Comparison of ENCODE assay signal across 2 cellular contexts in the genomic region with DNA sequence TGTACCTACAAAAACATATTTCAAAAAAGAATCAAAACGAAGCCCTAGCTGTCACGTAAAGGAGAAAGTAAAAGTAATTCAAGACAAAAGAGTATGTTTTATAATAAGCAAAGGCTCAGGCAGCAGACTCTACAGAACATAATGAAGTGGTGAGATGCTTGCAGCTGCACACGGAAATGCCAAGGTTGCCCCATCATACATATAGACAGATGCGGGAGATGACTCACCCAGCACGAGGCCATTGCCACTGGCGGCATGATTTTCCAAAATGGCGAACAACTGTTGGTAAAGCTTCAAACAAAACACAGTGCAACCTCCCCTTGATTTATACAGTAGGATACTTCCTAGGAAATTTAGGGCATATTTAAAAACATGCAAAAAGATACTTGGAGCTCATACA.
TF ChIP-seq lines count a peak whose summit lies in the region.

No MANE protein-coding gene starts in this region.

TF ChIP-seq in SK-N-SH, 30 proteins besides CTCF, POLR2A, EP300 and RAD21 (continued from another document):
- TF ChIP-seq, protein P1, sequence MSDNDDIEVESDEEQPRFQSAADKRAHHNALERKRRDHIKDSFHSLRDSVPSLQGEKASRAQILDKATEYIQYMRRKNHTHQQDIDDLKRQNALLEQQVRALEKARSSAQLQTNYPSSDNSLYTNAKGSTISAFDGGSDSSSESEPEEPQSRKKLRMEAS (IDR thresholded peaks at IDR 0.05; ENCODE audit: low read depth), result peak; percentile 15; the same call in 1 of the 2 replicates

TF ChIP-seq in SK-N-SH treated with all-trans-retinoic acid at 6 μM for 48 hours, 23 proteins besides CTCF, POLR2A, EP300 and RAD21:
- TF ChIP-seq, protein P2, sequence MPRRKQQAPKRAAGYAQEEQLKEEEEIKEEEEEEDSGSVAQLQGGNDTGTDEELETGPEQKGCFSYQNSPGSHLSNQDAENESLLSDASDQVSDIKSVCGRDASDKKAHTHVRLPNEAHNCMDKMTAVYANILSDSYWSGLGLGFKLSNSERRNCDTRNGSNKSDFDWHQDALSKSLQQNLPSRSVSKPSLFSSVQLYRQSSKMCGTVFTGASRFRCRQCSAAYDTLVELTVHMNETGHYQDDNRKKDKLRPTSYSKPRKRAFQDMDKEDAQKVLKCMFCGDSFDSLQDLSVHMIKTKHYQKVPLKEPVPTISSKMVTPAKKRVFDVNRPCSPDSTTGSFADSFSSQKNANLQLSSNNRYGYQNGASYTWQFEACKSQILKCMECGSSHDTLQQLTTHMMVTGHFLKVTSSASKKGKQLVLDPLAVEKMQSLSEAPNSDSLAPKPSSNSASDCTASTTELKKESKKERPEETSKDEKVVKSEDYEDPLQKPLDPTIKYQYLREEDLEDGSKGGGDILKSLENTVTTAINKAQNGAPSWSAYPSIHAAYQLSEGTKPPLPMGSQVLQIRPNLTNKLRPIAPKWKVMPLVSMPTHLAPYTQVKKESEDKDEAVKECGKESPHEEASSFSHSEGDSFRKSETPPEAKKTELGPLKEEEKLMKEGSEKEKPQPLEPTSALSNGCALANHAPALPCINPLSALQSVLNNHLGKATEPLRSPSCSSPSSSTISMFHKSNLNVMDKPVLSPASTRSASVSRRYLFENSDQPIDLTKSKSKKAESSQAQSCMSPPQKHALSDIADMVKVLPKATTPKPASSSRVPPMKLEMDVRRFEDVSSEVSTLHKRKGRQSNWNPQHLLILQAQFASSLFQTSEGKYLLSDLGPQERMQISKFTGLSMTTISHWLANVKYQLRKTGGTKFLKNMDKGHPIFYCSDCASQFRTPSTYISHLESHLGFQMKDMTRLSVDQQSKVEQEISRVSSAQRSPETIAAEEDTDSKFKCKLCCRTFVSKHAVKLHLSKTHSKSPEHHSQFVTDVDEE (CRISPR knock-in tag; IDR thresholded peaks at IDR 0.05), result no peak
- no peak for TF ChIP-seq RARB (CRISPR knock-in tag; IDR thresholded peaks at IDR 0.05)
- TF ChIP-seq, protein P3, sequence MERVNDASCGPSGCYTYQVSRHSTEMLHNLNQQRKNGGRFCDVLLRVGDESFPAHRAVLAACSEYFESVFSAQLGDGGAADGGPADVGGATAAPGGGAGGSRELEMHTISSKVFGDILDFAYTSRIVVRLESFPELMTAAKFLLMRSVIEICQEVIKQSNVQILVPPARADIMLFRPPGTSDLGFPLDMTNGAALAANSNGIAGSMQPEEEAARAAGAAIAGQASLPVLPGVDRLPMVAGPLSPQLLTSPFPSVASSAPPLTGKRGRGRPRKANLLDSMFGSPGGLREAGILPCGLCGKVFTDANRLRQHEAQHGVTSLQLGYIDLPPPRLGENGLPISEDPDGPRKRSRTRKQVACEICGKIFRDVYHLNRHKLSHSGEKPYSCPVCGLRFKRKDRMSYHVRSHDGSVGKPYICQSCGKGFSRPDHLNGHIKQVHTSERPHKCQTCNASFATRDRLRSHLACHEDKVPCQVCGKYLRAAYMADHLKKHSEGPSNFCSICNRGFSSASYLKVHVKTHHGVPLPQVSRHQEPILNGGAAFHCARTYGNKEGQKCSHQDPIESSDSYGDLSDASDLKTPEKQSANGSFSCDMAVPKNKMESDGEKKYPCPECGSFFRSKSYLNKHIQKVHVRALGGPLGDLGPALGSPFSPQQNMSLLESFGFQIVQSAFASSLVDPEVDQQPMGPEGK (CRISPR knock-in tag; IDR thresholded peaks at IDR 0.05; ENCODE audit: borderline replicate concordance), result no peak
- TF ChIP-seq TCF4 (CRISPR knock-in tag; IDR thresholded peaks at IDR 0.05; ENCODE audit: borderline replicate concordance), result no peak
- no peak for TF ChIP-seq ARNTL (CRISPR knock-in tag; IDR thresholded peaks at IDR 0.05; ENCODE audit: borderline replicate concordance, low read depth)
- TF ChIP-seq CSDC2 (CRISPR knock-in tag; IDR thresholded peaks at IDR 0.05), result no peak
